ENCODE assay signal across 13 cellular contexts in the genomic region with DNA sequence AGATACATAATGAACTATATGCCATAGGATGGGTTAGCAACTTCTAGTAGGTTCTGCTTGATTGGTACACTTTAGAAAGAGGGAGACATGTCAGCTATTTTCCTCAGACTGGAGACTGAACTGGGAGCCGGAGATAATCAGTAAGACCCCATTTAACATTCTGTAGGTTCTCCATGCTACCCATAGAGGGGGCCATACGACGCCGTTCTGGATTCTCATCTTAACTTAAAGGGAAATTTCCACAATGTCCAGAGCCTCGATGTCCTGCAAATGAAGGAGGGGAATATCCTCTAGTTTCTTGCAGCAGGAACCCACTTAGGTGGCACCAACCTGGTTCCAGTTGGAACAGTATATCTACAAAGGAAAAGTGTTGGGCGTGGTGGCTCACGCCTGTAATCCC. TPM values are rescaled to one million over a fixed set of nuclear protein-coding genes. Genes with fewer than 3 reads are reported as not detected.
DNase-seq lines count a peak whose midpoint lies in the region; ATAC-seq, FAIRE-seq and TF ChIP-seq lines count a peak whose summit lies in the region.
"Had no signal": no experiment of that assay in that cellular context is flagged by ENCODE, and none has a peak within 500 bp of the region (broad histone marks: within the 10 kb centered on the region; RNA-seq: fewer than 3 reads in every experiment).

No MANE protein-coding gene starts in this region.

- H3K27ac ChIP-seq in IMR-90 (ENCODE audit: insufficient read depth, low read length) (no peak overlapping the region), astrocyte (ENCODE audit: low read depth, low read length) (no peak overlapping the region), mesendoderm (ENCODE audit: low read depth, low read length) (no peak overlapping the region)

- H3K23ac ChIP-seq in IMR-90 (ENCODE audit: low read depth, low read length), result no peak overlapping the region
- no peak overlapping the region for H3K23ac ChIP-seq in mesendoderm (ENCODE audit: low read length)

- H3K79me1 ChIP-seq in IMR-90 (ENCODE audit: low read depth in 1 of 2, low read length in 2 of 2) (no peaks in the 10 kb centered on the region), mesendoderm (ENCODE audit: low read length) (no peaks in the 10 kb centered on the region)

- H3K4me2 ChIP-seq in IMR-90 (ENCODE audit: low read depth, low read length) (no peak overlapping the region), astrocyte (ENCODE audit: low read length) (no peak overlapping the region), mesendoderm (ENCODE audit: low read length) (no peak overlapping the region)

- dilution Hi-C loops in IMR-90 (cut with HindIII; ENCODE audit: low sequenced_read_pairs, unreplicated experiment), result no loop called here

- H3K56ac ChIP-seq in IMR-90 (ENCODE audit: extremely low read depth, insufficient read depth, low read length) (no peak overlapping the region), mesendoderm (ENCODE audit: low read length) (no peak overlapping the region)

- no peaks in the 10 kb centered on the region for H3K27me3 ChIP-seq in GM06990 (replicated peaks; ENCODE audit: control insufficient read depth, insufficient read depth, low read length)
- H3K27me3 ChIP-seq in IMR-90 (ENCODE audit: control insufficient read depth, insufficient read depth, low read length), result peaks cover 4% of the 10 kb centered on the region
- H3K27me3 ChIP-seq in astrocyte (ENCODE audit: insufficient read depth, low read length), result peaks cover 6% of the 10 kb centered on the region
- no peaks in the 10 kb centered on the region for H3K27me3 ChIP-seq in mesendoderm (ENCODE audit: insufficient read depth, low read length, poor library complexity)

- H3K9me3 Mint-ChIP-seq in astrocyte (ENCODE audit: unreplicated experiment), result no peaks in the 10 kb centered on the region
- H3K9me3 Mint-ChIP-seq: stimulated activated effector memory CD8-positive, alpha-beta T cell treated with anti-CD3 and anti-CD28 coated beads, Interleukin-12 subunit alpha, Interleukin-12 subunit beta, amount 100 ng/mL, for 72 hours; T-helper 2 cell treated with Interferon-gamma antibody and Interleukin-4, amounts not matched to agents 5 μg/mL and 100 μg/mL, for 36 hours had no signal

- no peak overlapping the region for H3K4me3 ChIP-seq in GM06990 (replicated peaks; ENCODE audit: low read depth, low read length)
- no peak overlapping the region for H3K4me3 ChIP-seq in IMR-90 (ENCODE audit: insufficient read depth, low read depth, low read length)
- H3K4me3 ChIP-seq in astrocyte (ENCODE audit: insufficient read depth, low read depth, low read length), result no peak overlapping the region
- no peak overlapping the region for H3K4me3 ChIP-seq in mesendoderm (ENCODE audit: low read length)

- H4K5ac ChIP-seq in IMR-90 (ENCODE audit: low read depth, low read length), result no peak overlapping the region
- no peak overlapping the region for H4K5ac ChIP-seq in mesendoderm (ENCODE audit: low read length)

- no peak for TF ChIP-seq POLR2A in IMR-90 (IDR thresholded peaks at IDR 0.05; ENCODE audit: low read depth, low read length)

- H3K18ac ChIP-seq in IMR-90 (ENCODE audit: low read depth, low read length) (no peak overlapping the region), mesendoderm (ENCODE audit: low read length) (no peak overlapping the region)

- H3K27me3 Mint-ChIP-seq in astrocyte (ENCODE audit: low read depth, unreplicated experiment), result peaks cover 7% of the 10 kb centered on the region

- H3K9me1 ChIP-seq in IMR-90 (ENCODE audit: insufficient read depth, low read length), result no peaks in the 10 kb centered on the region

- H2BK15ac ChIP-seq in IMR-90 (ENCODE audit: low read depth, low read length) (no peak overlapping the region), mesendoderm (replicated peaks; ENCODE audit: low read depth) (no peak overlapping the region)

- H3K4ac ChIP-seq in IMR-90 (ENCODE audit: low read depth, low read length) (no peak overlapping the region), mesendoderm (ENCODE audit: low read depth, low read length) (no peak overlapping the region)

- FAIRE-seq in astrocyte (lab: Jason Lieb, UNC), result no peak

- no peak overlapping the region for H2AFZ ChIP-seq in IMR-90 (replicated peaks; ENCODE audit: low read length, poor library complexity)
- H2AFZ ChIP-seq in astrocyte (ENCODE audit: low read depth, low read length), result no peak overlapping the region

- DNase-seq in GM06990 (ENCODE audit: extremely low read depth, insufficient read length), result no peak
- peak; percentile 9 for DNase-seq in IMR-90
- DNase-seq in astrocyte (ENCODE audit: low read depth), result no peak
- peak; percentile 58 for DNase-seq in mesendoderm
- DNase-seq in globus pallidus (ENCODE audit: low spot score), result no peak
- DNase-seq in activated CD4-positive, alpha-beta T cell treated with anti-CD3 and anti-CD28 coated beads, Interleukin-2, amount 50 U/mL, for 48 hours, result no peak
- DNase-seq in stimulated activated CD4-positive, alpha-beta T cell treated with anti-CD3 and anti-CD28 coated beads, Interleukin-1b, Interleukin-23, amount 100 ng/mL, for 48 hours, result no peak
- DNase-seq: activated naive CD4-positive, alpha-beta T cell treated with Interleukin-2 at 50 U/mL for 16 hours; mammary epithelial cell had no signal

- H3K79me2 ChIP-seq in astrocyte (ENCODE audit: insufficient read depth, low read length), result no peaks in the 10 kb centered on the region
- no peaks in the 10 kb centered on the region for H3K79me2 ChIP-seq in mesendoderm (ENCODE audit: control insufficient read depth, insufficient read depth, low read length)

- H4K20me1 ChIP-seq in IMR-90 (ENCODE audit: insufficient read depth, low read length) (no peaks in the 10 kb centered on the region), astrocyte (ENCODE audit: insufficient read depth, low read length) (no peaks in the 10 kb centered on the region)

- in situ Hi-C loops in IMR-90 (cut with MboI; ENCODE audit: low sequenced_read_pairs), result no loop called here

- H3K9ac ChIP-seq in IMR-90 (ENCODE audit: low read depth, low read length) (no peak overlapping the region), astrocyte (ENCODE audit: low read length) (no peak overlapping the region), mesendoderm (ENCODE audit: low read length) (no peak overlapping the region)

- H3K36me3 ChIP-seq in GM06990 (ENCODE audit: control insufficient read depth, insufficient read depth, low read length) (no peaks in the 10 kb centered on the region), IMR-90 (ENCODE audit: control insufficient read depth, insufficient read depth, low read length) (no peaks in the 10 kb centered on the region), astrocyte (ENCODE audit: insufficient read depth, low read length) (no peaks in the 10 kb centered on the region), mesendoderm (ENCODE audit: control insufficient read depth, insufficient read depth, low read length) (no peaks in the 10 kb centered on the region)

- no peaks in the 10 kb centered on the region for H3K36me3 Mint-ChIP-seq in astrocyte (ENCODE audit: low read depth, unreplicated experiment)
- H3K36me3 Mint-ChIP-seq: stimulated activated effector memory CD8-positive, alpha-beta T cell treated with anti-CD3 and anti-CD28 coated beads, Interleukin-12 subunit alpha, Interleukin-12 subunit beta, amount 100 ng/mL, for 72 hours had no signal

- intact Hi-C loops in IMR-90 (cut with micrococcal nuclease), result no loop called here

- H4K8ac ChIP-seq in IMR-90 (ENCODE audit: low read depth in 2 of 2, low read length in 2 of 2) (no peak overlapping the region), mesendoderm (ENCODE audit: low read depth, low read length) (no peak overlapping the region)

- POLR2A ChIA-PET in IMR-90 (lab: Charles Lee; ENCODE audit: unreplicated experiment), result no interaction called here

- H2BK20ac ChIP-seq in IMR-90 (ENCODE audit: low read depth, low read length), result no peak overlapping the region

- no peak overlapping the region for H2BK120ac ChIP-seq in IMR-90 (ENCODE audit: low read depth, low read length)
- no peak overlapping the region for H2BK120ac ChIP-seq in mesendoderm (ENCODE audit: low read depth, low read length)

- H4K91ac ChIP-seq in IMR-90 (ENCODE audit: insufficient read depth, low read depth, low read length), result no peak overlapping the region

- TF ChIP-seq RAD21 in IMR-90 (IDR thresholded peaks at IDR 0.05; ENCODE audit: low read length), result peak; percentile 16; the same call in 1 of the 2 replicates

- H2AK5ac ChIP-seq in IMR-90 (ENCODE audit: low read depth, low read length) (no peak overlapping the region), mesendoderm (ENCODE audit: low read length) (no peak overlapping the region)

- H3K9me3 ChIP-seq in IMR-90 (ENCODE audit: control insufficient read depth, insufficient read depth, low read length) (no peaks in the 10 kb centered on the region), astrocyte (ENCODE audit: insufficient read depth, low read depth, low read length) (no peaks in the 10 kb centered on the region)

- no peak overlapping the region for H3K14ac ChIP-seq in IMR-90 (replicated peaks; ENCODE audit: low read depth, low read length)

- no CpG with 5 or more reads among the region's 7 CpGs for WGBS in IMR-90 (ENCODE audit: extremely low coverage in 2 of 2, insufficient read length in 1 of 2), 2 experiments
- no CpG with 5 or more reads among the region's 7 CpGs for WGBS in mesendoderm (ENCODE audit: extremely low coverage, insufficient coverage, low lambda C conversion rate)

- no peak overlapping the region for H2AK9ac ChIP-seq in IMR-90 (replicated peaks; ENCODE audit: low read depth, low read length, poor library complexity)

- peaks cover 5% of the 10 kb centered on the region for H3K4me1 Mint-ChIP-seq in astrocyte (ENCODE audit: low read depth, unreplicated experiment)
- H3K4me1 Mint-ChIP-seq: stimulated activated effector memory CD8-positive, alpha-beta T cell treated with anti-CD3 and anti-CD28 coated beads, Interleukin-12 subunit alpha, Interleukin-12 subunit beta, amount 100 ng/mL, for 72 hours had no signal

- H2BK5ac ChIP-seq in IMR-90 (ENCODE audit: low read depth, low read length, poor library complexity, severe bottlenecking) (no peak overlapping the region), mesendoderm (ENCODE audit: low read length) (no peak overlapping the region)

- H3K27ac Mint-ChIP-seq in astrocyte (ENCODE audit: unreplicated experiment), result no peak overlapping the region
- H3K27ac Mint-ChIP-seq: stimulated activated effector memory CD8-positive, alpha-beta T cell treated with anti-CD3 and anti-CD28 coated beads, Interleukin-12 subunit alpha, Interleukin-12 subunit beta, amount 100 ng/mL, for 72 hours; T-helper 2 cell treated with Interferon-gamma antibody and Interleukin-4, amounts not matched to agents 5 μg/mL and 100 μg/mL, for 36 hours had no signal

- BruUV-seq in IMR-90 (replicated peaks; lab: Mats Ljungman, UMichigan), result no TSS peak

- CTCF ChIA-PET in IMR-90 (lab: Yijun Ruan, JAX), result interaction anchor here (0.6 kb wide), 1 partner anchor 12 kb away, joined by 3 read pairs; no protein-coding TSS in a partner anchor

- ATAC-seq in IMR-90 (ENCODE audit: low read depth) (peak; percentile 57; the same call in 1 of the 2 replicates), GM21528 (IDR thresholded peaks at IDR 0.05; ENCODE audit: low FRiP score, unreplicated experiment) (no peak)
- ATAC-seq: stimulated activated effector memory CD8-positive, alpha-beta T cell treated with anti-CD3 and anti-CD28 coated beads, Interleukin-12 subunit alpha, Interleukin-12 subunit beta, amount 100 ng/mL, for 72 hours had no signal

- TF ChIP-seq CTCF in GM06990 (IDR thresholded peaks at IDR 0.05; ENCODE audit: insufficient read depth, low read length, poor library complexity, severe bottlenecking) (peak; percentile 46), IMR-90 (conservative IDR thresholded peaks at IDR 0.05; ENCODE audit: low read depth, low read length) (peak; percentile 39), astrocyte (IDR thresholded peaks at IDR 0.05; ENCODE audit: insufficient read depth, low read depth, low read length) (peak; percentile 25)

- H3K4me3 Mint-ChIP-seq in astrocyte (ENCODE audit: unreplicated experiment), result no peak overlapping the region
- H3K4me3 Mint-ChIP-seq: stimulated activated effector memory CD8-positive, alpha-beta T cell treated with anti-CD3 and anti-CD28 coated beads, Interleukin-12 subunit alpha, Interleukin-12 subunit beta, amount 100 ng/mL, for 72 hours; T-helper 2 cell treated with Interferon-gamma antibody and Interleukin-4, amounts not matched to agents 5 μg/mL and 100 μg/mL, for 36 hours had no signal

- H3K4me1 ChIP-seq in IMR-90 (ENCODE audit: control insufficient read depth, insufficient read depth, low read length) (no peaks in the 10 kb centered on the region), astrocyte (ENCODE audit: insufficient read depth, low read length) (no peaks in the 10 kb centered on the region), mesendoderm (ENCODE audit: control insufficient read depth, low read depth, low read length) (no peaks in the 10 kb centered on the region)

RNA-seq across cellular contexts. Expression of a gene that starts 22.3 kb away (rescaled TPM):
- total RNA-seq in IMR-90 (2012; rRNA removed) (856 and 1,596 TPM in 2 replicates), astrocyte (1,191 and 1,219 TPM in 2 replicates)
- polyA plus RNA-seq in IMR-90 (2012; rRNA removed), result 929 and 3,169 TPM in 2 replicates
- polyA plus RNA-seq in IMR-90 (2012; cell fraction: cytosol; rRNA removed), result 105 and 178 TPM in 2 replicates
- 29.5 and 252 TPM in 2 replicates for polyA plus RNA-seq in IMR-90 (2012; cell fraction: nucleus; rRNA removed; ENCODE audit: low replicate concordance)
- 4,670 TPM for polyA plus RNA-seq in mesendoderm (2013, experiment 1 of 2)
- 4,303 TPM for polyA plus RNA-seq in mesendoderm (2013, experiment 2 of 2)

RNA-seq across cellular contexts. Expression of a gene that starts 54.1 kb away (rescaled TPM):
- under 0.01 TPM in 1 of 2 replicates, not detected in the other for total RNA-seq in IMR-90 (2012; rRNA removed)
- polyA plus RNA-seq in IMR-90 (2012; rRNA removed), result 0.15 and 0.22 TPM in 2 replicates
- 0.11 TPM in 1 of 2 replicates, not detected in the other for polyA plus RNA-seq in IMR-90 (2012; cell fraction: cytosol; rRNA removed)
- polyA plus RNA-seq in IMR-90 (2012; cell fraction: nucleus; rRNA removed; ENCODE audit: low replicate concordance), result 0.65 and 0.67 TPM in 2 replicates
- total RNA-seq in astrocyte, result 0.89 and 1.2 TPM in 2 replicates
- polyA plus RNA-seq in mesendoderm (2013, experiment 1 of 2), result 2.2 TPM
- 2.8 TPM for polyA plus RNA-seq in mesendoderm (2013, experiment 2 of 2)
- polyA plus RNA-seq: mammary epithelial cell had no signal

RNA-seq across cellular contexts. Expression of a gene that starts 56.3 kb away (rescaled TPM):
- not detected in 2 replicates for total RNA-seq in IMR-90 (2012; rRNA removed)
- not detected in 2 replicates for polyA plus RNA-seq in IMR-90 (2012; rRNA removed)
- polyA plus RNA-seq in IMR-90 (2012; cell fraction: cytosol; rRNA removed), result not detected in 2 replicates
- not detected in 2 replicates for polyA plus RNA-seq in IMR-90 (2012; cell fraction: nucleus; rRNA removed; ENCODE audit: low replicate concordance)
- not detected in 2 replicates for total RNA-seq in astrocyte
- polyA plus RNA-seq in mesendoderm (2013, experiment 1 of 2), result 0.08 TPM
- 0.10 TPM for polyA plus RNA-seq in mesendoderm (2013, experiment 2 of 2)
- total RNA-seq: mammary epithelial cell, skeletal muscle tissue had no signal
- polyA plus RNA-seq: mammary epithelial cell had no signal

Comparison
In these comparisons a context has a peak if more than half of its experiments do, and no peak if none do; other contexts are left out.
1. DNase-seq: peak in IMR-90 (single experiment) and mesendoderm (single experiment); none in GM06990 (single experiment), astrocyte (single experiment), globus pallidus (single experiment), activated CD4-positive, alpha-beta T cell treated with anti-CD3 and anti-CD28 coated beads, Interleukin-2, amount 50 U/mL, for 48 hours (0 of 2) and stimulated activated CD4-positive, alpha-beta T cell treated with anti-CD3 and anti-CD28 coated beads, Interleukin-1b, Interleukin-23, amount 100 ng/mL, for 48 hours (single experiment).
2. Peak in every context shown above with its lines, with median percentiles within 50 percentile points of each other: CTCF ChIP-seq.